ENCODE assay signal across 13 cellular contexts in the genomic region with DNA sequence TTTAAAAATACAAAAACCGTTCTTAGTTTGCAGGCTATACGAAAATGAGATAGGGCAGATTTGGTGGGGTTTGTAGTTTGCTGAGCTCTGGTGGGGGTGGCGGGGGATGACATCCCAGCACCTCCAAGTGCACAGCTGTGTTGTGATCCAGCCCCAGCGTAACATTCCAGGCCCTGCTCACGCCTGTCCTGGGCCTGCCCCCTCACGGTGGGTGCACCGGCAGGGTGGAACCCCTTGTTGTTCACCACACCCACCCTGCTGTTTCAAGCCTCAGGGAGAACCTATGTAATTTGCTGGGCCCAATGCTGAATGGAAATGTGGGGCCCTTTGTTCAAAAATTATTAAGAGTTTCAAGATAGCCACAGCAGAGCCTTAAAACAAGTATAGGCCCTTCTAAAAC. TPM values are rescaled to one million over a fixed set of nuclear protein-coding genes. Genes with fewer than 3 reads are reported as not detected.
DNase-seq lines count a peak whose midpoint lies in the region; ATAC-seq and TF ChIP-seq lines count a peak whose summit lies in the region.
"Had no signal": no experiment of that assay in that cellular context is flagged by ENCODE, and none has a peak within 500 bp of the region (broad histone marks: within the 10 kb centered on the region; RNA-seq: fewer than 3 reads in every experiment).

No MANE protein-coding gene starts in this region.

- H3K27me3 Mint-ChIP-seq in GM23338 (ENCODE audit: insufficient read depth, low read depth, poor library complexity) = peaks cover 4% of the 10 kb centered on the region
- no peaks in the 10 kb centered on the region for H3K27me3 Mint-ChIP-seq in stimulated activated memory B cell treated with anti-CD40 and anti-IgM and Interleukin-4, amounts not matched to agents 10 μg/mL and 1 μg/mL and 100 μg/mL, for 72 hours
- H3K27me3 Mint-ChIP-seq: activated T-cell treated with anti-CD3 and anti-CD28 coated beads, Interleukin-2, amount 50 U/mL, for 24 hours had no signal

- no peak overlapping the region for H3K4me3 ChIP-seq in GM23338
- no peak overlapping the region for H3K4me3 ChIP-seq in Peyer's patch
- no peak overlapping the region for H3K4me3 ChIP-seq in dorsolateral prefrontal cortex

- no peaks in the 10 kb centered on the region for H3K36me3 ChIP-seq in GM23338 (ENCODE audit: insufficient read depth)
- no peaks in the 10 kb centered on the region for H3K36me3 ChIP-seq in Peyer's patch

- H3K27ac ChIP-seq in GM23338 (ENCODE audit: low read depth) = no peak overlapping the region
- H3K27ac ChIP-seq in Peyer's patch = peak overlapping the region in 3 of 4 donors; percentile 46 to 73 (median 60)
- H3K27ac ChIP-seq in dorsolateral prefrontal cortex = peak overlapping the region in 43 of 59 donors; percentile 0 to 91 (median 68)
- H3K27ac ChIP-seq in RWPE1 = no peak overlapping the region

- H3K4me3 Mint-ChIP-seq in GM23338 = no peak overlapping the region
- no peak overlapping the region for H3K4me3 Mint-ChIP-seq in stimulated activated memory B cell treated with anti-CD40 and anti-IgM and Interleukin-4, amounts not matched to agents 10 μg/mL and 1 μg/mL and 100 μg/mL, for 72 hours
- H3K4me3 Mint-ChIP-seq: activated CD4-positive, alpha-beta T cell treated with anti-CD3 and anti-CD28 coated beads for 36 hours; activated T-cell treated with anti-CD3 and anti-CD28 coated beads, Interleukin-2, amount 50 U/mL, for 24 hours; nephron had no signal

- H3K9me3 ChIP-seq in Peyer's patch = no peaks in the 10 kb centered on the region

- TF ChIP-seq CTCF in GM23338 (conservative IDR thresholded peaks at IDR 0.05; ENCODE audit: low read depth in 2 of 2) (no peak), Peyer's patch (IDR thresholded peaks at IDR 0.05) (no peak), dorsolateral prefrontal cortex (IDR thresholded peaks at IDR 0.05 in 54 of 56, conservative IDR thresholded peaks at IDR 0.05 in 2 of 56; ENCODE audit: low read depth in 1 of 56, partially characterized antibody in 56 of 56) (no peak), RWPE1 (conservative IDR thresholded peaks at IDR 0.05; ENCODE audit: low read depth) (no peak)

- H3F3A ChIP-seq in GM23338 (replicated peaks; ENCODE audit: low read depth) = no peaks in the 10 kb centered on the region

- H3K4me1 Mint-ChIP-seq in GM23338 = peaks cover 33% of the 10 kb centered on the region
- peaks cover 39% of the 10 kb centered on the region for H3K4me1 Mint-ChIP-seq in stimulated activated memory B cell treated with anti-CD40 and anti-IgM and Interleukin-4, amounts not matched to agents 10 μg/mL and 1 μg/mL and 100 μg/mL, for 72 hours

- no peak overlapping the region; the same call in 1 of the 2 replicates for H3K4me2 ChIP-seq in GM23338

- H3K27ac Mint-ChIP-seq in GM23338 = peak overlapping the region; percentile 48; the same call in 1 of the 2 replicates
- H3K27ac Mint-ChIP-seq in stimulated activated memory B cell treated with anti-CD40 and anti-IgM and Interleukin-4, amounts not matched to agents 10 μg/mL and 1 μg/mL and 100 μg/mL, for 72 hours = peak overlapping the region; percentile 50
- H3K27ac Mint-ChIP-seq: nephron had no signal

- ATAC-seq in GM23338 = peak; percentile 76
- ATAC-seq in stimulated activated memory B cell treated with anti-CD40 and anti-IgM and Interleukin-4, amounts not matched to agents 10 μg/mL and 1 μg/mL and 100 μg/mL, for 72 hours = no peak
- ATAC-seq: activated CD4-positive, alpha-beta T cell treated with anti-CD3 and anti-CD28 coated beads for 36 hours had no signal

- H4K20me1 ChIP-seq in GM23338 (replicated peaks; ENCODE audit: insufficient read depth) = no peaks in the 10 kb centered on the region

- CTCF ChIA-PET in RWPE1 (lab: Yijun Ruan, JAX) = interaction anchor here (0.6 to 1.1 kb wide), 2 partner anchors 20 to 306 kb away, joined by 3 to 9 read pairs; no protein-coding TSS in a partner anchor

- no peak for DNase-seq in GM23338 (ENCODE audit: low spot score)
- no peak for DNase-seq in Peyer's patch
- no peak for DNase-seq in dorsolateral prefrontal cortex
- DNase-seq in RWPE1 (ENCODE audit: low spot score) = no peak
- DNase-seq in NCI-H2227 treated with DMSO at 0.1 percent for 48 hours (lab: John Stamatoyannopoulos, UW) = no peak
- DNase-seq in SKM-1 treated with dmso at 0.1 percent for 144 hours (lab: John Stamatoyannopoulos, UW; ENCODE audit: unreplicated experiment) = no peak
- DNase-seq: activated CD4-positive, alpha-beta T cell treated with anti-CD3 and anti-CD28 coated beads for 36 hours; activated T-cell treated with anti-CD3 and anti-CD28 coated beads, Interleukin-2, amount 50 U/mL, for 24 hours; mammary epithelial cell; SIG-M5; T1000 had no signal

- intact Hi-C loops in dorsolateral prefrontal cortex (cut with DNase I) = no loop called here

- no peak for TF ChIP-seq POLR2A in Peyer's patch (IDR thresholded peaks at IDR 0.05)

- H3K9me3 Mint-ChIP-seq in GM23338 = no peaks in the 10 kb centered on the region
- H3K9me3 Mint-ChIP-seq in stimulated activated memory B cell treated with anti-CD40 and anti-IgM and Interleukin-4, amounts not matched to agents 10 μg/mL and 1 μg/mL and 100 μg/mL, for 72 hours = no peaks in the 10 kb centered on the region
- H3K9me3 Mint-ChIP-seq: activated T-cell treated with anti-CD3 and anti-CD28 coated beads, Interleukin-2, amount 50 U/mL, for 24 hours; nephron had no signal

- H3K9me2 ChIP-seq in GM23338 (ENCODE audit: insufficient read depth) = no peaks in the 10 kb centered on the region

- H3K4me1 ChIP-seq in GM23338 (ENCODE audit: insufficient read depth) (peaks cover 11% of the 10 kb centered on the region; the same call in 1 of the 2 replicates), Peyer's patch (peaks cover 0 to 7% (median 3%) of the 10 kb centered on the region in 4 donors)

- no peak overlapping the region for H2AFZ ChIP-seq in GM23338

- H3K27me3 ChIP-seq in GM23338 (ENCODE audit: insufficient read depth) = no peaks in the 10 kb centered on the region
- no peaks in the 10 kb centered on the region for H3K27me3 ChIP-seq in Peyer's patch
- no peaks in the 10 kb centered on the region for H3K27me3 ChIP-seq in dorsolateral prefrontal cortex

- H3K36me3 Mint-ChIP-seq in GM23338 (ENCODE audit: low read depth) = no peaks in the 10 kb centered on the region
- H3K36me3 Mint-ChIP-seq in stimulated activated memory B cell treated with anti-CD40 and anti-IgM and Interleukin-4, amounts not matched to agents 10 μg/mL and 1 μg/mL and 100 μg/mL, for 72 hours = peaks cover 11% of the 10 kb centered on the region

- H3K79me2 ChIP-seq in GM23338 (replicated peaks; ENCODE audit: insufficient read depth) = no peaks in the 10 kb centered on the region

- POLR2A ChIA-PET in RWPE1 (lab: Yijun Ruan, JAX; ENCODE audit: low non-redundant PET) = no interaction called here

TF ChIP-seq in GM23338, 12 proteins besides CTCF, POLR2A, EP300 and RAD21:
- TF ChIP-seq, protein P1, sequence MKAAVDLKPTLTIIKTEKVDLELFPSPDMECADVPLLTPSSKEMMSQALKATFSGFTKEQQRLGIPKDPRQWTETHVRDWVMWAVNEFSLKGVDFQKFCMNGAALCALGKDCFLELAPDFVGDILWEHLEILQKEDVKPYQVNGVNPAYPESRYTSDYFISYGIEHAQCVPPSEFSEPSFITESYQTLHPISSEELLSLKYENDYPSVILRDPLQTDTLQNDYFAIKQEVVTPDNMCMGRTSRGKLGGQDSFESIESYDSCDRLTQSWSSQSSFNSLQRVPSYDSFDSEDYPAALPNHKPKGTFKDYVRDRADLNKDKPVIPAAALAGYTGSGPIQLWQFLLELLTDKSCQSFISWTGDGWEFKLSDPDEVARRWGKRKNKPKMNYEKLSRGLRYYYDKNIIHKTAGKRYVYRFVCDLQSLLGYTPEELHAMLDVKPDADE (IDR thresholded peaks at IDR 0.05) = no peak
- TF ChIP-seq NANOG (IDR thresholded peaks at IDR 0.05; ENCODE audit: borderline replicate concordance) = no peak

RNA-seq across cellular contexts. Expression of a gene that starts 25.0 kb away (rescaled TPM):
- total RNA-seq in GM23338 (2014; rRNA removed; shearing (Covaris generic)) = 2.7 and 4.0 TPM in 2 replicates
- 3.0 and 4.4 TPM in 2 replicates for polyA plus RNA-seq in GM23338 (2016; fragmentation: Nextera tagmentation; extraction: Ambion mirVana)
- 10 to 100 TPM in 1 of 4 donors, 1 to 10 TPM in 2, under 1 TPM in 1; 0.53 to 29.7 (median 4.4) TPM for total RNA-seq in Peyer's patch
- 10 to 100 TPM; 21.4 to 65.7 (median 42.0) TPM for total RNA-seq in dorsolateral prefrontal cortex

Comparison
In these comparisons a context has a peak if more than half of its experiments do, and no peak if none do; other contexts are left out.
1. H3K27ac ChIP-seq: peak in Peyer's patch (3 of 4) and dorsolateral prefrontal cortex (43 of 59); none in GM23338 (single experiment) and RWPE1 (single experiment).